1 cellular context compared by ENCODE assay signal in the genomic region with DNA sequence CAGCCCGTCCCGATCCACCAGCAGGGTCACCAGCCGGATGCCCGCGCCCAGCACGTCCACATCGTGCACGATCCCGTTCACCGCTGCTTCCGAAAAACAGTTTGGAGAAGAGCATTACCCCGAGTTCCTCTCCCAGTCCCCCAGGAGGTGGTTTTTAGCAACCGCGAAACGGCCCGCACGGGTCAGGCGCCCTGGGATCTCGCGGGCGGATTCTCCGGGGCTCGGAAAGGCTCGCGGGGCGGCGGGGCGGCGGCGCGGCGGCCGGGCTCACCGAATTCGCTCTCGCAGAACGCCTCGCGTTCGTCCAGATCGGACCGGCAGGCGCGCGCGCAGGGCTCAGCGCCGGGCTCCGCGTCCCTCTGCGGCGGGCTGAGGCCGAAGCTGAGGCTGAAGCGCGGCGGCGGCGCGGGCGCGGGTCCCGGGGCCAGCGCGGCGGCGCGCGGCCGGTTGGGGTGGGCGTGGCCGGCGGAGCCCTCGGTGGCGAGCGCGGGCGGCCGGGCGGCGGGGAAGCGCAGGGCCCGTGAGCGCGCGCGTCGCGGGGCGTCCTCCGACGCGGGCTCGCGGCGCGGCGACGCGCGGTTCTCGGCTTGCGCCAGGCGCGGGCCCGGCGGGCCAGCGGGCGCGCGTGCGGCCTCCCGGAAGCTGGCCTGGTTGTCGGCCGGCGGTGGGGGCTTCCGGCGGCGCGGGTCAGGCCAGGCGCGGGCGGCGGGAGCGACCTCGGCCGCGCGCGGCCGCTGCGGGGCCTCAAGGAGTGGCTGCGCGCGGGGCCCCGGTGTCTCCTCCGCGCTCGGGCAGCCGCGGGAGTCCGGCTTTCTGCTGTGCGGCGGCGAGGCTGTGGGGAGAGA.
TF ChIP-seq lines count a peak whose summit lies in the region.

No MANE protein-coding gene starts in this region.

TF ChIP-seq in K562, 482 proteins besides CTCF, POLR2A, EP300 and RAD21 (continued from another document and continues in another):
- no peak for TF ChIP-seq GTF2B (IDR thresholded peaks at IDR 0.05; ENCODE audit: extremely low read depth, insufficient read length)
- TF ChIP-seq, protein P1, sequence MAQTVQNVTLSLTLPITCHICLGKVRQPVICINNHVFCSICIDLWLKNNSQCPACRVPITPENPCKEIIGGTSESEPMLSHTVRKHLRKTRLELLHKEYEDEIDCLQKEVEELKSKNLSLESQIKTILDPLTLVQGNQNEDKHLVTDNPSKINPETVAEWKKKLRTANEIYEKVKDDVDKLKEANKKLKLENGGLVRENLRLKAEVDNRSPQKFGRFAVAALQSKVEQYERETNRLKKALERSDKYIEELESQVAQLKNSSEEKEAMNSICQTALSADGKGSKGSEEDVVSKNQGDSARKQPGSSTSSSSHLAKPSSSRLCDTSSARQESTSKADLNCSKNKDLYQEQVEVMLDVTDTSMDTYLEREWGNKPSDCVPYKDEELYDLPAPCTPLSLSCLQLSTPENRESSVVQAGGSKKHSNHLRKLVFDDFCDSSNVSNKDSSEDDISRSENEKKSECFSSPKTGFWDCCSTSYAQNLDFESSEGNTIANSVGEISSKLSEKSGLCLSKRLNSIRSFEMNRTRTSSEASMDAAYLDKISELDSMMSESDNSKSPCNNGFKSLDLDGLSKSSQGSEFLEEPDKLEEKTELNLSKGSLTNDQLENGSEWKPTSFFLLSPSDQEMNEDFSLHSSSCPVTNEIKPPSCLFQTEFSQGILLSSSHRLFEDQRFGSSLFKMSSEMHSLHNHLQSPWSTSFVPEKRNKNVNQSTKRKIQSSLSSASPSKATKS (CRISPR knock-in tag; IDR thresholded peaks at IDR 0.05) = no peak
- no peak for TF ChIP-seq ZNF75A (CRISPR knock-in tag; IDR thresholded peaks at IDR 0.05)
- TF ChIP-seq HMBOX1 (IDR thresholded peaks at IDR 0.05) = no peak
- TF ChIP-seq, protein P2, sequence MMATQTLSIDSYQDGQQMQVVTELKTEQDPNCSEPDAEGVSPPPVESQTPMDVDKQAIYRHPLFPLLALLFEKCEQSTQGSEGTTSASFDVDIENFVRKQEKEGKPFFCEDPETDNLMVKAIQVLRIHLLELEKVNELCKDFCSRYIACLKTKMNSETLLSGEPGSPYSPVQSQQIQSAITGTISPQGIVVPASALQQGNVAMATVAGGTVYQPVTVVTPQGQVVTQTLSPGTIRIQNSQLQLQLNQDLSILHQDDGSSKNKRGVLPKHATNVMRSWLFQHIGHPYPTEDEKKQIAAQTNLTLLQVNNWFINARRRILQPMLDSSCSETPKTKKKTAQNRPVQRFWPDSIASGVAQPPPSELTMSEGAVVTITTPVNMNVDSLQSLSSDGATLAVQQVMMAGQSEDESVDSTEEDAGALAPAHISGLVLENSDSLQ (IDR thresholded peaks at IDR 0.05) = no peak
- TF ChIP-seq ZBTB17 (CRISPR knock-in tag; IDR thresholded peaks at IDR 0.05) = no peak
- TF ChIP-seq CXXC5 (CRISPR knock-in tag; IDR thresholded peaks at IDR 0.05) = peak; percentile 75
- TF ChIP-seq FOXK1 (CRISPR knock-in tag; IDR thresholded peaks at IDR 0.05; ENCODE audit: borderline replicate concordance) = no peak
- TF ChIP-seq CEBPG (CRISPR knock-in tag; IDR thresholded peaks at IDR 0.05) = no peak
- TF ChIP-seq CEBPG (tag; conservative IDR thresholded peaks at IDR 0.05 in 1 of 2, IDR thresholded peaks at IDR 0.05 in 1 of 2) = no peak
- no peak for TF ChIP-seq KDM1A (IDR thresholded peaks at IDR 0.05)
- no peak for TF ChIP-seq PTTG1 (tag; IDR thresholded peaks at IDR 0.05; ENCODE audit: low read depth)
- TF ChIP-seq, protein P3, sequence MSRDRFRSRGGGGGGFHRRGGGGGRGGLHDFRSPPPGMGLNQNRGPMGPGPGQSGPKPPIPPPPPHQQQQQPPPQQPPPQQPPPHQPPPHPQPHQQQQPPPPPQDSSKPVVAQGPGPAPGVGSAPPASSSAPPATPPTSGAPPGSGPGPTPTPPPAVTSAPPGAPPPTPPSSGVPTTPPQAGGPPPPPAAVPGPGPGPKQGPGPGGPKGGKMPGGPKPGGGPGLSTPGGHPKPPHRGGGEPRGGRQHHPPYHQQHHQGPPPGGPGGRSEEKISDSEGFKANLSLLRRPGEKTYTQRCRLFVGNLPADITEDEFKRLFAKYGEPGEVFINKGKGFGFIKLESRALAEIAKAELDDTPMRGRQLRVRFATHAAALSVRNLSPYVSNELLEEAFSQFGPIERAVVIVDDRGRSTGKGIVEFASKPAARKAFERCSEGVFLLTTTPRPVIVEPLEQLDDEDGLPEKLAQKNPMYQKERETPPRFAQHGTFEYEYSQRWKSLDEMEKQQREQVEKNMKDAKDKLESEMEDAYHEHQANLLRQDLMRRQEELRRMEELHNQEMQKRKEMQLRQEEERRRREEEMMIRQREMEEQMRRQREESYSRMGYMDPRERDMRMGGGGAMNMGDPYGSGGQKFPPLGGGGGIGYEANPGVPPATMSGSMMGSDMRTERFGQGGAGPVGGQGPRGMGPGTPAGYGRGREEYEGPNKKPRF (IDR thresholded peaks at IDR 0.05; ENCODE audit: low read depth, low read length) = no peak
- no peak for TF ChIP-seq RBM39 (optimal IDR thresholded peaks at IDR 0.05; ENCODE audit: low read depth, low read length)
- TF ChIP-seq, protein P4, sequence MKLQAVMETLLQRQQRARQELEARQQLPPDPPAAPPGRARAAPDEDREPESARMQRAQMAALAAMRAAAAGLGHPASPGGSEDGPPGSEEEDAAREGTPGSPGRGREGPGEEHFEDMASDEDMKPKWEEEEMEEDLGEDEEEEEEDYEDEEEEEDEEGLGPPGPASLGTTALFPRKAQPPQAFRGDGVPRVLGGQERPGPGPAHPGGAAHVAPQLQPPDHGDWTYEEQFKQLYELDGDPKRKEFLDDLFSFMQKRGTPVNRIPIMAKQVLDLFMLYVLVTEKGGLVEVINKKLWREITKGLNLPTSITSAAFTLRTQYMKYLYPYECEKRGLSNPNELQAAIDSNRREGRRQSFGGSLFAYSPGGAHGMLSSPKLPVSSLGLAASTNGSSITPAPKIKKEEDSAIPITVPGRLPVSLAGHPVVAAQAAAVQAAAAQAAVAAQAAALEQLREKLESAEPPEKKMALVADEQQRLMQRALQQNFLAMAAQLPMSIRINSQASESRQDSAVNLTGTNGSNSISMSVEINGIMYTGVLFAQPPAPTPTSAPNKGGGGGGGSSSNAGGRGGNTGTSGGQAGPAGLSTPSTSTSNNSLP (IDR thresholded peaks at IDR 0.05; ENCODE audit: borderline replicate concordance, low read depth, low read length) = no peak
- TF ChIP-seq ZNF175 (CRISPR knock-in tag; IDR thresholded peaks at IDR 0.05; ENCODE audit: low read depth) = peak; percentile 96
- TF ChIP-seq EZH2 (IDR thresholded peaks at IDR 0.05; ENCODE audit: borderline replicate concordance, low read depth, low read length) = no peak
- TF ChIP-seq BHLHE40 (IDR thresholded peaks at IDR 0.05; ENCODE audit: low read length) = peak; percentile 43; the same call in 1 of the 2 replicates
- TF ChIP-seq ZNF507 (tag; conservative IDR thresholded peaks at IDR 0.05) = no peak
- no peak for TF ChIP-seq POLR3A (IDR thresholded peaks at IDR 0.05; ENCODE audit: borderline replicate concordance, extremely low read depth, insufficient read depth, insufficient read length)
- TF ChIP-seq E2F5 (CRISPR knock-in tag; IDR thresholded peaks at IDR 0.05) = no peak
- TF ChIP-seq ZNF518B (CRISPR knock-in tag; IDR thresholded peaks at IDR 0.05) = no peak
- no peak for TF ChIP-seq KAT7 (CRISPR knock-in tag; IDR thresholded peaks at IDR 0.05; ENCODE audit: borderline replicate concordance)
- no peak for TF ChIP-seq SP1 (CRISPR knock-in tag; IDR thresholded peaks at IDR 0.05)
- no peak for TF ChIP-seq PHF21A (IDR thresholded peaks at IDR 0.05; ENCODE audit: borderline replicate concordance, low read depth)
- TF ChIP-seq ZNF197 (CRISPR knock-in tag; IDR thresholded peaks at IDR 0.05; ENCODE audit: low read depth) = peak; percentile 98
- no peak for TF ChIP-seq HMGXB4 (CRISPR knock-in tag; IDR thresholded peaks at IDR 0.05)
- TF ChIP-seq NR1H2 (CRISPR knock-in tag; IDR thresholded peaks at IDR 0.05) = 0 out of 2 replicates have a peak, but pooled peaks have one; percentile 13
- TF ChIP-seq HINFP (tag; conservative IDR thresholded peaks at IDR 0.05; ENCODE audit: low read depth) = no peak
- peak; percentile 75 for TF ChIP-seq SMAD4 (CRISPR knock-in tag; conservative IDR thresholded peaks at IDR 0.05)
- TF ChIP-seq ZFP30 (CRISPR knock-in tag; IDR thresholded peaks at IDR 0.05; ENCODE audit: borderline replicate concordance) = no peak
- TF ChIP-seq TRIM25 (IDR thresholded peaks at IDR 0.05; ENCODE audit: borderline replicate concordance) = no peak
- TF ChIP-seq HMG20B (CRISPR knock-in tag; IDR thresholded peaks at IDR 0.05) = no peak
- TF ChIP-seq ZNF140 (CRISPR knock-in tag; IDR thresholded peaks at IDR 0.05) = no peak
- TF ChIP-seq ZNF316 (IDR thresholded peaks at IDR 0.05) = no peak
- peak; percentile 46; the same call in 1 of the 2 replicates for TF ChIP-seq TOE1 (IDR thresholded peaks at IDR 0.05; ENCODE audit: borderline replicate concordance)
- TF ChIP-seq TOE1 (CRISPR knock-in tag; IDR thresholded peaks at IDR 0.05; ENCODE audit: borderline replicate concordance, low read depth) = no peak
- no peak for TF ChIP-seq TRIM28 (IDR thresholded peaks at IDR 0.05)
